1 cellular context compared by ENCODE assay signal in genomic region chr7:154903083-154903731, GRCh38.
TF ChIP-seq lines count a peak whose summit lies in the region.

No MANE protein-coding gene starts in this region.

TF ChIP-seq in HepG2, 621 proteins besides CTCF, POLR2A, EP300 and RAD21 (continued from another document and continues in another):
- no peak for TF ChIP-seq CREBL2 (CRISPR knock-in tag; IDR thresholded peaks at IDR 0.05; ENCODE audit: borderline replicate concordance)
- no peak for TF ChIP-seq BRCA1 (CRISPR knock-in tag; IDR thresholded peaks at IDR 0.05)
- no peak for TF ChIP-seq NFYC (CRISPR knock-in tag; IDR thresholded peaks at IDR 0.05)
- no peak for TF ChIP-seq ZNF234 (CRISPR knock-in tag; conservative IDR thresholded peaks at IDR 0.05)
- no peak for TF ChIP-seq PRMT3 (CRISPR knock-in tag; IDR thresholded peaks at IDR 0.05; ENCODE audit: borderline replicate concordance, low read depth)
- no peak for TF ChIP-seq ZNF609 (CRISPR knock-in tag; IDR thresholded peaks at IDR 0.05; ENCODE audit: borderline replicate concordance)
- no peak for TF ChIP-seq HOXA3 (CRISPR knock-in tag; IDR thresholded peaks at IDR 0.05)
- peak; percentile 50 for TF ChIP-seq NR2F6 (IDR thresholded peaks at IDR 0.05)
- peak; percentile 75; the same call in 1 of the 2 replicates for TF ChIP-seq NR2F6 (CRISPR knock-in tag; IDR thresholded peaks at IDR 0.05)
- TF ChIP-seq PCBP2 (optimal IDR thresholded peaks at IDR 0.05; ENCODE audit: low read depth, low read length, poor library complexity, severe bottlenecking), result no peak
- no peak for TF ChIP-seq HDAC2 (CRISPR knock-in tag; IDR thresholded peaks at IDR 0.05)
- no peak for TF ChIP-seq ZNF280B (CRISPR knock-in tag; IDR thresholded peaks at IDR 0.05; ENCODE audit: borderline replicate concordance)
- TF ChIP-seq KIAA2018 (CRISPR knock-in tag; IDR thresholded peaks at IDR 0.05; ENCODE audit: borderline replicate concordance), result no peak
- TF ChIP-seq ZNF263 (CRISPR knock-in tag; IDR thresholded peaks at IDR 0.05), result no peak
- TF ChIP-seq TBL1XR1 (IDR thresholded peaks at IDR 0.05; ENCODE audit: borderline replicate concordance, low read length, partially characterized antibody), result no peak
- TF ChIP-seq, protein P1, sequence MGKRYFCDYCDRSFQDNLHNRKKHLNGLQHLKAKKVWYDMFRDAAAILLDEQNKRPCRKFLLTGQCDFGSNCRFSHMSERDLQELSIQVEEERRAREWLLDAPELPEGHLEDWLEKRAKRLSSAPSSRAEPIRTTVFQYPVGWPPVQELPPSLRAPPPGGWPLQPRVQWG (CRISPR knock-in tag; IDR thresholded peaks at IDR 0.05; ENCODE audit: borderline replicate concordance, low read depth), result no peak
- TF ChIP-seq AGO1 (IDR thresholded peaks at IDR 0.05; ENCODE audit: low read depth, low read length, poor library complexity, severe bottlenecking), result no peak
- TF ChIP-seq, protein P2, sequence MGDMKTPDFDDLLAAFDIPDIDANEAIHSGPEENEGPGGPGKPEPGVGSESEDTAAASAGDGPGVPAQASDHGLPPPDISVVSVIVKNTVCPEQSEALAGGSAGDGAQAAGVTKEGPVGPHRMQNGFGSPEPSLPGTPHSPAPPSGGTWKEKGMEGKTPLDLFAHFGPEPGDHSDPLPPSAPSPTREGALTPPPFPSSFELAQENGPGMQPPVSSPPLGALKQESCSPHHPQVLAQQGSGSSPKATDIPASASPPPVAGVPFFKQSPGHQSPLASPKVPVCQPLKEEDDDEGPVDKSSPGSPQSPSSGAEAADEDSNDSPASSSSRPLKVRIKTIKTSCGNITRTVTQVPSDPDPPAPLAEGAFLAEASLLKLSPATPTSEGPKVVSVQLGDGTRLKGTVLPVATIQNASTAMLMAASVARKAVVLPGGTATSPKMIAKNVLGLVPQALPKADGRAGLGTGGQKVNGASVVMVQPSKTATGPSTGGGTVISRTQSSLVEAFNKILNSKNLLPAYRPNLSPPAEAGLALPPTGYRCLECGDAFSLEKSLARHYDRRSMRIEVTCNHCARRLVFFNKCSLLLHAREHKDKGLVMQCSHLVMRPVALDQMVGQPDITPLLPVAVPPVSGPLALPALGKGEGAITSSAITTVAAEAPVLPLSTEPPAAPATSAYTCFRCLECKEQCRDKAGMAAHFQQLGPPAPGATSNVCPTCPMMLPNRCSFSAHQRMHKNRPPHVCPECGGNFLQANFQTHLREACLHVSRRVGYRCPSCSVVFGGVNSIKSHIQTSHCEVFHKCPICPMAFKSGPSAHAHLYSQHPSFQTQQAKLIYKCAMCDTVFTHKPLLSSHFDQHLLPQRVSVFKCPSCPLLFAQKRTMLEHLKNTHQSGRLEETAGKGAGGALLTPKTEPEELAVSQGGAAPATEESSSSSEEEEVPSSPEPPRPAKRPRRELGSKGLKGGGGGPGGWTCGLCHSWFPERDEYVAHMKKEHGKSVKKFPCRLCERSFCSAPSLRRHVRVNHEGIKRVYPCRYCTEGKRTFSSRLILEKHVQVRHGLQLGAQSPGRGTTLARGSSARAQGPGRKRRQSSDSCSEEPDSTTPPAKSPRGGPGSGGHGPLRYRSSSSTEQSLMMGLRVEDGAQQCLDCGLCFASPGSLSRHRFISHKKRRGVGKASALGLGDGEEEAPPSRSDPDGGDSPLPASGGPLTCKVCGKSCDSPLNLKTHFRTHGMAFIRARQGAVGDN (CRISPR knock-in tag; IDR thresholded peaks at IDR 0.05), result peak; percentile 33; the same call in 1 of the 2 replicates
- no peak for TF ChIP-seq SMARCC2 (IDR thresholded peaks at IDR 0.05)
- no peak for TF ChIP-seq TBX3 (IDR thresholded peaks at IDR 0.05; ENCODE audit: borderline replicate concordance)
- TF ChIP-seq ZNF563 (CRISPR knock-in tag; IDR thresholded peaks at IDR 0.05), result no peak
- no peak for TF ChIP-seq ZFAT (CRISPR knock-in tag; conservative IDR thresholded peaks at IDR 0.05)
- TF ChIP-seq RBFOX2 (IDR thresholded peaks at IDR 0.05; ENCODE audit: low read depth, low read length), result no peak
- TF ChIP-seq ZNF496 (CRISPR knock-in tag; IDR thresholded peaks at IDR 0.05; ENCODE audit: insufficient replicate concordance), result no peak
- TF ChIP-seq ZNF572 (CRISPR knock-in tag; IDR thresholded peaks at IDR 0.05), result no peak
- TF ChIP-seq ZSCAN12 (CRISPR knock-in tag; IDR thresholded peaks at IDR 0.05), result no peak
- no peak for TF ChIP-seq PITX1 (CRISPR knock-in tag; IDR thresholded peaks at IDR 0.05)
- TF ChIP-seq ZNF160 (CRISPR knock-in tag; IDR thresholded peaks at IDR 0.05), result no peak
- no peak for TF ChIP-seq ATF7-NPFF (CRISPR knock-in tag; IDR thresholded peaks at IDR 0.05; ENCODE audit: low read depth)
- peak; percentile 33; the same call in 1 of the 2 replicates for TF ChIP-seq RXRB (CRISPR knock-in tag; IDR thresholded peaks at IDR 0.05; ENCODE audit: borderline replicate concordance)
- no peak for TF ChIP-seq HDAC1 (CRISPR knock-in tag; IDR thresholded peaks at IDR 0.05)
- no peak for TF ChIP-seq ZNF878 (CRISPR knock-in tag; IDR thresholded peaks at IDR 0.05)
- TF ChIP-seq PATZ1 (CRISPR knock-in tag; IDR thresholded peaks at IDR 0.05), result no peak
- no peak for TF ChIP-seq ZEB1 (IDR thresholded peaks at IDR 0.05; ENCODE audit: insufficient replicate concordance, low read depth)
- no peak for TF ChIP-seq EZH2 (conservative IDR thresholded peaks at IDR 0.05; ENCODE audit: low read depth, low read length)
- no peak for TF ChIP-seq XBP1 (CRISPR knock-in tag; IDR thresholded peaks at IDR 0.05)
- TF ChIP-seq STAT5B (CRISPR knock-in tag; IDR thresholded peaks at IDR 0.05), result no peak
- no peak for TF ChIP-seq GFI1 (CRISPR knock-in tag; IDR thresholded peaks at IDR 0.05; ENCODE audit: borderline replicate concordance)
- no peak for TF ChIP-seq ZNF724P (CRISPR knock-in tag; IDR thresholded peaks at IDR 0.05; ENCODE audit: borderline replicate concordance)
- TF ChIP-seq PLRG1 (conservative IDR thresholded peaks at IDR 0.05), result no peak
